ENCODE assay signal across 8 cellular contexts in the genomic region with DNA sequence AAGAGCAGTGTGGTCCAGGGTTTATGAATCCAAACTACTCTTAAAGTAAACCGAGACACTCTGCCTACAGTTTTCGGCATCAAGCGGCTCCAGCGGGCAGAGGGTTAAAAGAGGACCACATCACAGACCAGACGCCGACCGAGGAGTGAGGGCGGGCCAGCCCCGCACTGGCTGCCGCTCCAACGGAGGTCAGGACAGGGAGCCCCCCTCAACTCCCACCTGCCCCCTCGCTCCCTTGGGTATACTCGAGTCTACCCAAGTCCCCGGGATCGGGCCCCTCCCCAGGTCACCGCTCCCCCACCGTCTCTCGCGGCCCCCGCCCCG. TPM values are rescaled to one million over a fixed set of nuclear protein-coding genes. Genes with fewer than 3 reads are reported as not detected.
A peak's percentile ranks its signal among the peaks of the same experiment; 100 is the strongest.
DNase-seq lines count a peak whose midpoint lies in the region; ATAC-seq and TF ChIP-seq lines count a peak whose summit lies in the region.

No MANE protein-coding gene starts in this region.

- H3K27me3 Mint-ChIP-seq in type B pancreatic cell, result no peaks in the 10 kb centered on the region

- peaks cover 4% of the 10 kb centered on the region; the same call in 1 of the 2 replicates for H3K36me3 ChIP-seq in SJSA1
- no peaks in the 10 kb centered on the region for H3K36me3 ChIP-seq in ectodermal cell (ENCODE audit: control insufficient read depth, insufficient read depth, low read length)
- H3K36me3 ChIP-seq in mesodermal cell (ENCODE audit: control insufficient read depth, insufficient read depth, low read length), result peaks cover 22% of the 10 kb centered on the region

- H3K36me3 Mint-ChIP-seq in type B pancreatic cell, result peaks cover 10% of the 10 kb centered on the region

- H3K27me3 ChIP-seq in SJSA1 (replicated peaks) (no peaks in the 10 kb centered on the region), ectodermal cell (ENCODE audit: control insufficient read depth, insufficient read depth, low read length, poor library complexity, severe bottlenecking) (no peaks in the 10 kb centered on the region)

- WGBS in ectodermal cell, 2 experiments, result 0% methylated on average over 21 of the region's 21 CpGs
- 0% methylated on average over 9 to 15 of the region's 21 CpGs for WGBS in mesodermal cell (ENCODE audit: insufficient coverage in 2 of 2), 2 experiments

- H3K4me1 ChIP-seq in SJSA1 (replicated peaks), result peaks cover 12% of the 10 kb centered on the region; the same call in 1 of the 2 replicates
- H3K4me1 ChIP-seq in ectodermal cell (ENCODE audit: control insufficient read depth, insufficient read depth, low read length), result peaks cover 6% of the 10 kb centered on the region
- peaks cover 9% of the 10 kb centered on the region for H3K4me1 ChIP-seq in mesodermal cell (ENCODE audit: control insufficient read depth, insufficient read depth, low read length, poor library complexity, severe bottlenecking)

- no peak for TF ChIP-seq CTCF in type B pancreatic cell (conservative IDR thresholded peaks at IDR 0.05)

- H3K9me3 Mint-ChIP-seq in type B pancreatic cell, result no peaks in the 10 kb centered on the region

- H3K4me1 Mint-ChIP-seq in type B pancreatic cell (ENCODE audit: unreplicated experiment), result peaks cover 24% of the 10 kb centered on the region

- H3K27ac Mint-ChIP-seq in type B pancreatic cell, result peak overlapping the region; percentile 92

- H3K9me3 ChIP-seq in SJSA1 (replicated peaks) (no peaks in the 10 kb centered on the region), ectodermal cell (ENCODE audit: control insufficient read depth, low read length) (no peaks in the 10 kb centered on the region), mesodermal cell (ENCODE audit: control insufficient read depth, low read length) (no peaks in the 10 kb centered on the region)

- DNase-seq in DMS153 treated with DMSO at 0.1 percent for 48 hours (lab: John Stamatoyannopoulos, UW; ENCODE audit: unreplicated experiment) (peak; percentile 43), SJSA1 (ENCODE audit: low read depth in 1 of 2, low spot score in 2 of 2) (peak in 1 of 2 experiments; percentile 44), type B pancreatic cell (ENCODE audit: extremely low spot score, unreplicated experiment) (no peak)
- peak; percentile 39 for DNase-seq in Jurkat, Clone E6-1 (ENCODE audit: low read depth, low spot score)
- no peak for DNase-seq in activated CD8-positive, alpha-beta memory T cell treated with anti-CD3 and anti-CD28 coated beads, Interleukin-2, amount 50 U/mL, for 48 hours

- H3K4me3 Mint-ChIP-seq in type B pancreatic cell, result peak overlapping the region; percentile 95

- H3K4me3 ChIP-seq in Jurkat, Clone E6-1 (ENCODE audit: low read length), result peak overlapping the region; percentile 80
- H3K4me3 ChIP-seq in SJSA1 (peak overlapping the region; percentile 51), ectodermal cell (ENCODE audit: insufficient read depth, low read depth, low read length) (peak overlapping the region; percentile 86), mesodermal cell (ENCODE audit: extremely low read depth, insufficient read depth, low read length, poor library complexity, severe bottlenecking) (peak overlapping the region; percentile 96)

- H3K27ac ChIP-seq in SJSA1 (peak overlapping the region; percentile 39), ectodermal cell (ENCODE audit: insufficient read depth, low read depth, low read length, poor library complexity, severe bottlenecking) (peak overlapping the region; percentile 88), mesodermal cell (ENCODE audit: low read depth, low read length, severe bottlenecking) (peak overlapping the region; percentile 84)

- ATAC-seq in GM19455 (IDR thresholded peaks at IDR 0.05; ENCODE audit: unreplicated experiment), result peak; percentile 20

RNA-seq across cellular contexts. Expression of gene ARNT, which starts 0.3 kb away (rescaled TPM):
- 25.2 TPM for polyA plus RNA-seq in Jurkat, Clone E6-1 (2012; ENCODE audit: insufficient read depth, insufficient read length)
- 33.2 and 49.7 TPM in 2 replicates for total RNA-seq in SJSA1 (2014; rRNA removed; shearing (Covaris generic))
- polyA plus RNA-seq in ectodermal cell (2013, experiment 1 of 4), result 39.2 TPM
- polyA plus RNA-seq in ectodermal cell (2013, experiment 2 of 4), result 40.4 TPM
- 29.4 TPM for polyA plus RNA-seq in ectodermal cell (2013, experiment 3 of 4)
- polyA plus RNA-seq in ectodermal cell (2013, experiment 4 of 4), result 35.1 TPM
- polyA plus RNA-seq in mesodermal cell (2013, experiment 1 of 2), result 30.9 TPM
- polyA plus RNA-seq in mesodermal cell (2013, experiment 2 of 2), result 28.4 TPM
- total RNA-seq in type B pancreatic cell (ENCODE audit: low replicate concordance), result 30.1 and 36.1 TPM in 2 replicates

RNA-seq across cellular contexts. Expression of gene CTXND2, which starts 10.9 kb away (rescaled TPM):
- not detected for polyA plus RNA-seq in Jurkat, Clone E6-1 (2012; ENCODE audit: insufficient read depth, insufficient read length)
- not detected in 2 replicates for total RNA-seq in SJSA1 (2014; rRNA removed; shearing (Covaris generic))
- not detected for polyA plus RNA-seq in ectodermal cell (2013, experiment 1 of 4)
- polyA plus RNA-seq in ectodermal cell (2013, experiment 2 of 4), result not detected
- polyA plus RNA-seq in ectodermal cell (2013, experiment 3 of 4), result not detected
- polyA plus RNA-seq in ectodermal cell (2013, experiment 4 of 4), result not detected
- not detected for polyA plus RNA-seq in mesodermal cell (2013, experiment 1 of 2)
- not detected for polyA plus RNA-seq in mesodermal cell (2013, experiment 2 of 2)
- total RNA-seq in type B pancreatic cell (ENCODE audit: low replicate concordance), result not detected in 2 replicates

RNA-seq across cellular contexts. Expression of gene SETDB1, which starts 50.1 kb away (rescaled TPM):
- polyA plus RNA-seq in Jurkat, Clone E6-1 (2012; ENCODE audit: insufficient read depth, insufficient read length), result 57.2 TPM
- 21.0 and 30.6 TPM in 2 replicates for total RNA-seq in SJSA1 (2014; rRNA removed; shearing (Covaris generic))
- 65.5 TPM for polyA plus RNA-seq in ectodermal cell (2013, experiment 1 of 4)
- 70.4 TPM for polyA plus RNA-seq in ectodermal cell (2013, experiment 2 of 4)
- 48.8 TPM for polyA plus RNA-seq in ectodermal cell (2013, experiment 3 of 4)
- 56.5 TPM for polyA plus RNA-seq in ectodermal cell (2013, experiment 4 of 4)
- 39.5 TPM for polyA plus RNA-seq in mesodermal cell (2013, experiment 1 of 2)
- 37.1 TPM for polyA plus RNA-seq in mesodermal cell (2013, experiment 2 of 2)
- total RNA-seq in type B pancreatic cell (ENCODE audit: low replicate concordance), result 53.5 and 73.8 TPM in 2 replicates

Comparison
In these comparisons a context has a peak if more than half of its experiments do, and no peak if none do; other contexts are left out.
1. DNase-seq: peak in DMS153 treated with DMSO at 0.1 percent for 48 hours (single experiment) and Jurkat, Clone E6-1 (single experiment); none in type B pancreatic cell (single experiment) and activated CD8-positive, alpha-beta memory T cell treated with anti-CD3 and anti-CD28 coated beads, Interleukin-2, amount 50 U/mL, for 48 hours (single experiment).
2. Peak in every context shown above with its lines, with median percentiles within 50 percentile points of each other: H3K4me3 ChIP-seq and H3K27ac ChIP-seq.